18 cellular contexts compared by ENCODE assay signal in the genomic region with DNA sequence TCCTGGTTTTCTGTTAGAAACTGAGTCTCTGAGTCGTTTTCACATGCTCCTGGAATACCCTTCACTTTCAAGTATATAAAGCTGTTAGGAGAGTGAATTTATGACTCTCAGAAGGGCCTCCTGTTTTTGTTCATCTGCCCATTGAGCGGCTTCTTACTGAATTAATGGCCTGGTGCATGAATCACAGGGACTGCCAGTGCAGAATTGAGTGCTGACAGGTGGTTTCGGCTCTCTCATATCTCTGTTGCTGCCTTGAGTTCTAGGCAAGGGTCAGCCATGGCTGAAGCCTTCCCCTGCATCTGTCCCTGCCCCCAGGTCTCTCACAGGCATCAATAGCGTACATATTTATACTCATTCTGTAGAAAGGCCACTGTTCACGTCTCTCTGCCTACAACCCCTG.
DNase-seq lines count a peak whose midpoint lies in the region; ATAC-seq and TF ChIP-seq lines count a peak whose summit lies in the region.
"Had no signal": no experiment of that assay in that cellular context is flagged by ENCODE, and none has a peak within 500 bp of the region (broad histone marks: within the 10 kb centered on the region; RNA-seq: fewer than 3 reads in every experiment).

No MANE protein-coding gene starts in this region.

- peaks cover 40% of the 10 kb centered on the region for H3K4me1 Mint-ChIP-seq in activated naive CD4-positive, alpha-beta T cell treated with anti-CD3 and anti-CD28 coated beads, Interleukin-2, amount 50 U/mL, for 24 hours
- peaks cover 13% of the 10 kb centered on the region for H3K4me1 Mint-ChIP-seq in dendritic cell treated with granulocyte-macrophage colony-stimulating factor and Interleukin-4, amounts not matched to agents 40 ng/mL and 50 ng/mL, for 4 days (ENCODE audit: low read depth)
- H3K4me1 Mint-ChIP-seq in stimulated activated effector memory CD8-positive, alpha-beta T cell treated with anti-CD3 and anti-CD28 coated beads, Interleukin-12 subunit alpha, Interleukin-12 subunit beta, amount 100 ng/mL, for 72 hours = peaks cover 25% of the 10 kb centered on the region
- H3K4me1 Mint-ChIP-seq: GM23338 had no signal

- no peaks in the 10 kb centered on the region for H3K9me3 Mint-ChIP-seq in activated naive CD4-positive, alpha-beta T cell treated with anti-CD3 and anti-CD28 coated beads, Interleukin-2, amount 50 U/mL, for 24 hours
- peaks cover 13% of the 10 kb centered on the region for H3K9me3 Mint-ChIP-seq in dendritic cell treated with granulocyte-macrophage colony-stimulating factor and Interleukin-4, amounts not matched to agents 40 ng/mL and 50 ng/mL, for 4 days
- no peaks in the 10 kb centered on the region for H3K9me3 Mint-ChIP-seq in stimulated activated effector memory CD8-positive, alpha-beta T cell treated with anti-CD3 and anti-CD28 coated beads, Interleukin-12 subunit alpha, Interleukin-12 subunit beta, amount 100 ng/mL, for 72 hours
- H3K9me3 Mint-ChIP-seq: CD8-positive, alpha-beta memory T cell; GM23338; T-cell had no signal

- DNase-seq in activated naive CD4-positive, alpha-beta T cell treated with anti-CD3 and anti-CD28 coated beads, Interleukin-2, amount 50 U/mL, for 16 hours = no peak
- DNase-seq in NCI-H187 treated with DMSO at 0.1 percent for 48 hours (lab: John Stamatoyannopoulos, UW) (peak; percentile 89), GM10248 (ENCODE audit: extremely low spot score) (no peak)
- DNase-seq in stimulated activated effector memory CD8-positive, alpha-beta T cell treated with anti-CD3 and anti-CD28 coated beads, Interleukin-12 subunit alpha, Interleukin-12 subunit beta, amount 100 ng/mL, for 72 hours (ENCODE audit: low spot score in 2 of 2) = no peak
- DNase-seq: C1 segment of cervical spinal cord; CD8-positive, alpha-beta memory T cell; DND-41; NCI-H1105; NCI-H2171 treated with DMSO at 0.1 percent for 48 hours; NCI-H446; SHP77 treated with DMSO at 0.1 percent for 48 hours; T-cell had no signal

- CTCF ChIA-PET in GM10248 (lab: Yijun Ruan, JAX) = interaction anchor here (1.4 kb wide), 1 partner anchor 185 kb away, joined by 5 read pairs; no protein-coding TSS in a partner anchor

- no peaks in the 10 kb centered on the region for H3K36me3 Mint-ChIP-seq in activated naive CD4-positive, alpha-beta T cell treated with anti-CD3 and anti-CD28 coated beads, Interleukin-2, amount 50 U/mL, for 24 hours
- no peaks in the 10 kb centered on the region for H3K36me3 Mint-ChIP-seq in dendritic cell treated with granulocyte-macrophage colony-stimulating factor and Interleukin-4, amounts not matched to agents 40 ng/mL and 50 ng/mL, for 4 days (ENCODE audit: low read depth)
- no peaks in the 10 kb centered on the region for H3K36me3 Mint-ChIP-seq in stimulated activated effector memory CD8-positive, alpha-beta T cell treated with anti-CD3 and anti-CD28 coated beads, Interleukin-12 subunit alpha, Interleukin-12 subunit beta, amount 100 ng/mL, for 72 hours

- no peak for ATAC-seq in stimulated activated effector memory CD8-positive, alpha-beta T cell treated with anti-CD3 and anti-CD28 coated beads, Interleukin-12 subunit alpha, Interleukin-12 subunit beta, amount 100 ng/mL, for 72 hours
- ATAC-seq in GM21390 (IDR thresholded peaks at IDR 0.05; ENCODE audit: unreplicated experiment) = no peak
- ATAC-seq: GM23338, HCT116, SK-N-SH treated with all-trans-retinoic acid at 6 μM for 48 hours, T-cell had no signal

- H3K27ac Mint-ChIP-seq in activated naive CD4-positive, alpha-beta T cell treated with anti-CD3 and anti-CD28 coated beads, Interleukin-2, amount 50 U/mL, for 24 hours = peak overlapping the region; percentile 23
- peak overlapping the region; percentile 20 for H3K27ac Mint-ChIP-seq in dendritic cell treated with granulocyte-macrophage colony-stimulating factor and Interleukin-4, amounts not matched to agents 40 ng/mL and 50 ng/mL, for 4 days
- peak overlapping the region; percentile 1 for H3K27ac Mint-ChIP-seq in stimulated activated effector memory CD8-positive, alpha-beta T cell treated with anti-CD3 and anti-CD28 coated beads, Interleukin-12 subunit alpha, Interleukin-12 subunit beta, amount 100 ng/mL, for 72 hours
- H3K27ac Mint-ChIP-seq: GM23338, T-cell had no signal

- no peak overlapping the region for H3K4me3 Mint-ChIP-seq in activated naive CD4-positive, alpha-beta T cell treated with anti-CD3 and anti-CD28 coated beads, Interleukin-2, amount 50 U/mL, for 24 hours
- H3K4me3 Mint-ChIP-seq in dendritic cell treated with granulocyte-macrophage colony-stimulating factor and Interleukin-4, amounts not matched to agents 40 ng/mL and 50 ng/mL, for 4 days = no peak overlapping the region
- no peak overlapping the region for H3K4me3 Mint-ChIP-seq in stimulated activated effector memory CD8-positive, alpha-beta T cell treated with anti-CD3 and anti-CD28 coated beads, Interleukin-12 subunit alpha, Interleukin-12 subunit beta, amount 100 ng/mL, for 72 hours
- H3K4me3 Mint-ChIP-seq: CD8-positive, alpha-beta memory T cell; GM23338; T-cell had no signal

- no peaks in the 10 kb centered on the region for H3K27me3 Mint-ChIP-seq in activated naive CD4-positive, alpha-beta T cell treated with anti-CD3 and anti-CD28 coated beads, Interleukin-2, amount 50 U/mL, for 24 hours
- no peaks in the 10 kb centered on the region for H3K27me3 Mint-ChIP-seq in dendritic cell treated with granulocyte-macrophage colony-stimulating factor and Interleukin-4, amounts not matched to agents 40 ng/mL and 50 ng/mL, for 4 days
- H3K27me3 Mint-ChIP-seq: T-cell had no signal

- intact Hi-C loops in dendritic cell treated with granulocyte-macrophage colony-stimulating factor and Interleukin-4, amounts not matched to agents 40 ng/mL and 50 ng/mL, for 4 days (cut with micrococcal nuclease) = loop anchor here (5.0 kb wide), 1 partner anchor 184 kb away; no protein-coding TSS in a partner anchor

- no peak for TF ChIP-seq CTCF in GM10248 (IDR thresholded peaks at IDR 0.05; ENCODE audit: control extremely low read depth, extremely low read depth, low read depth, missing control alignments)

- POLR2A ChIA-PET in GM10248 (lab: Yijun Ruan, JAX) = no interaction called here
